In the genomic region with DNA sequence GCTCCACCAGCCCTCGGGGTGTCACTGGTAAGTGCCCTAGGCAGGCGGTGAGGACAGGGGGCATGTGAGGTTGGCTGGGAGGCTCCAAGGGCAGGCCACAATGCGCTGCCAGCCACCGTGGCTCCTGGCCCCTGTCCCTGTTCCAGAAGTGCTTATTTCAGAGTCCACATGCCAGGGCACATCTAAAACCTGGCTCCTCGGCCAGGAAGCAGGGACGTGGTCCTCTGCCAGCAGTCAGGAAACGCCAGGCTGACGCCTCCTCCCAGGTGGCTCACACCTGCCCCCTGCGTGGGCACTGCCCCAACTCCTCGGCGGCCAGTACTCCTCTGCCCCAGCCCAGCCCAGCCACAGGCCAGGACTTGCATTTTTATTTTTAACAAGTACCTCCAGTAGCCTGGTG, we compare ENCODE assay signal across 14 cellular contexts.
DNase-seq lines count a peak whose midpoint lies in the region; ATAC-seq and TF ChIP-seq lines count a peak whose summit lies in the region.
"Had no signal": no experiment of that assay in that cellular context is flagged by ENCODE, and none has a peak within 500 bp of the region (broad histone marks: within the 10 kb centered on the region; RNA-seq: fewer than 3 reads in every experiment).

No MANE protein-coding gene starts in this region.

- intact Hi-C loops in dendritic cell treated with granulocyte-macrophage colony-stimulating factor and Interleukin-4, amounts not matched to agents 40 ng/mL and 50 ng/mL, for 4 days (cut with micrococcal nuclease): loop anchor here (5.0 kb wide), 1 partner anchor 56 kb away; no protein-coding TSS in a partner anchor
- intact Hi-C loops in testis (cut with DNase I; ENCODE audit: low total_unique reads): no loop called here

- H3K4me1 ChIP-seq in neutrophil (ENCODE audit: control insufficient read depth in 1 of 2, insufficient read depth in 1 of 2, low read depth in 1 of 2, low read length in 1 of 2) (peaks cover 54 to 60% of the 10 kb centered on the region in 2 experiments), testis (peaks cover 17% of the 10 kb centered on the region), Peyer's patch (peaks cover 0 to 9% (median 3%) of the 10 kb centered on the region in 4 donors)

- no peak for TF ChIP-seq CTCF in neutrophil (IDR thresholded peaks at IDR 0.05)
- no peak for TF ChIP-seq CTCF in testis (IDR thresholded peaks at IDR 0.05)
- TF ChIP-seq CTCF in Peyer's patch (IDR thresholded peaks at IDR 0.05): no peak

- peaks cover 37% of the 10 kb centered on the region for H3K4me1 Mint-ChIP-seq in stimulated activated naive CD8-positive, alpha-beta T cell treated with anti-CD3 and anti-CD28 coated beads, Interleukin-15, Interleukin-2, amounts not matched to agents 100 ng/mL and 50 ng/mL, for 24 hours (ENCODE audit: low read depth)
- peaks cover 51% of the 10 kb centered on the region for H3K4me1 Mint-ChIP-seq in dendritic cell treated with granulocyte-macrophage colony-stimulating factor and Interleukin-4, amounts not matched to agents 40 ng/mL and 50 ng/mL, for 4 days (ENCODE audit: low read depth)
- H3K4me1 Mint-ChIP-seq: WTC11 had no signal

- H3K27me3 Mint-ChIP-seq in stimulated activated naive CD8-positive, alpha-beta T cell treated with anti-CD3 and anti-CD28 coated beads, Interleukin-15, Interleukin-2, amounts not matched to agents 100 ng/mL and 50 ng/mL, for 24 hours: no peaks in the 10 kb centered on the region
- H3K27me3 Mint-ChIP-seq in dendritic cell treated with granulocyte-macrophage colony-stimulating factor and Interleukin-4, amounts not matched to agents 40 ng/mL and 50 ng/mL, for 4 days: no peaks in the 10 kb centered on the region

- peaks cover 81% of the 10 kb centered on the region for H3K36me3 Mint-ChIP-seq in stimulated activated naive CD8-positive, alpha-beta T cell treated with anti-CD3 and anti-CD28 coated beads, Interleukin-15, Interleukin-2, amounts not matched to agents 100 ng/mL and 50 ng/mL, for 24 hours (ENCODE audit: low read depth)
- H3K36me3 Mint-ChIP-seq in dendritic cell treated with granulocyte-macrophage colony-stimulating factor and Interleukin-4, amounts not matched to agents 40 ng/mL and 50 ng/mL, for 4 days (ENCODE audit: low read depth): peaks cover 96% of the 10 kb centered on the region

- no peak for ATAC-seq in stimulated activated naive CD8-positive, alpha-beta T cell treated with anti-CD3 and anti-CD28 coated beads, Interleukin-15, Interleukin-2, amounts not matched to agents 100 U/mL and 50 U/mL, for 24 hours
- ATAC-seq in HG03520 (IDR thresholded peaks at IDR 0.05; ENCODE audit: unreplicated experiment): no peak
- ATAC-seq: WTC11 had no signal

- 91 to 92% methylated on average over 2 to 11 of the region's 11 CpGs for WGBS in testis, 2 donors

- H3K27me3 ChIP-seq in neutrophil (no peaks in the 10 kb centered on the region), testis (no peaks in the 10 kb centered on the region), Peyer's patch (no peaks in the 10 kb centered on the region)
- H3K27me3 ChIP-seq: transverse colon had no signal

- peak overlapping the region; percentile 41 for H3K27ac Mint-ChIP-seq in stimulated activated naive CD8-positive, alpha-beta T cell treated with anti-CD3 and anti-CD28 coated beads, Interleukin-15, Interleukin-2, amounts not matched to agents 100 ng/mL and 50 ng/mL, for 24 hours
- peak overlapping the region; percentile 78 for H3K27ac Mint-ChIP-seq in dendritic cell treated with granulocyte-macrophage colony-stimulating factor and Interleukin-4, amounts not matched to agents 40 ng/mL and 50 ng/mL, for 4 days
- H3K27ac Mint-ChIP-seq: WTC11 had no signal

- no peak overlapping the region for H3K4me3 Mint-ChIP-seq in stimulated activated naive CD8-positive, alpha-beta T cell treated with anti-CD3 and anti-CD28 coated beads, Interleukin-15, Interleukin-2, amounts not matched to agents 100 ng/mL and 50 ng/mL, for 24 hours
- no peak overlapping the region for H3K4me3 Mint-ChIP-seq in dendritic cell treated with granulocyte-macrophage colony-stimulating factor and Interleukin-4, amounts not matched to agents 40 ng/mL and 50 ng/mL, for 4 days
- H3K4me3 Mint-ChIP-seq: WTC11 had no signal

- H3K9me3 ChIP-seq in neutrophil (no peaks in the 10 kb centered on the region), testis (no peaks in the 10 kb centered on the region), Peyer's patch (no peaks in the 10 kb centered on the region)
- H3K9me3 ChIP-seq: transverse colon had no signal

- no peak for TF ChIP-seq POLR2A in testis (IDR thresholded peaks at IDR 0.05)
- TF ChIP-seq POLR2A in Peyer's patch (IDR thresholded peaks at IDR 0.05): no peak

- no peaks in the 10 kb centered on the region for H3K9me3 Mint-ChIP-seq in stimulated activated naive CD8-positive, alpha-beta T cell treated with anti-CD3 and anti-CD28 coated beads, Interleukin-15, Interleukin-2, amounts not matched to agents 100 ng/mL and 50 ng/mL, for 24 hours
- H3K9me3 Mint-ChIP-seq in dendritic cell treated with granulocyte-macrophage colony-stimulating factor and Interleukin-4, amounts not matched to agents 40 ng/mL and 50 ng/mL, for 4 days: no peaks in the 10 kb centered on the region
- H3K9me3 Mint-ChIP-seq: WTC11 had no signal

- peak overlapping the region; percentile 99 for H3K27ac ChIP-seq in neutrophil
- no peak overlapping the region for H3K27ac ChIP-seq in testis
- peak overlapping the region in 1 of 4 donors; percentile 34 for H3K27ac ChIP-seq in Peyer's patch

- DNase-seq in stimulated activated naive CD8-positive, alpha-beta T cell treated with anti-CD3 and anti-CD28 coated beads, Interleukin-15, Interleukin-2, amounts not matched to agents 100 U/mL and 50 U/mL, for 24 hours: no peak
- DNase-seq in GF-D8 (lab: John Stamatoyannopoulos, UW): no peak
- DNase-seq in testis: no peak
- DNase-seq in Peyer's patch: no peak
- DNase-seq: activated CD8-positive, alpha-beta memory T cell treated with anti-CD3 and anti-CD28 coated beads, Interleukin-2, amount 50 U/mL, for 4 hours; islet precursor cell; NCI-H187 treated with DMSO at 0.1 percent for 48 hours; T-helper 1 cell; transverse colon had no signal

- H3K4me3 ChIP-seq in neutrophil (ENCODE audit: low read depth in 1 of 2, low read length in 1 of 2): no peak overlapping the region
- no peak overlapping the region for H3K4me3 ChIP-seq in testis
- no peak overlapping the region for H3K4me3 ChIP-seq in Peyer's patch
- H3K4me3 ChIP-seq: transverse colon had no signal

- H3K36me3 ChIP-seq in neutrophil: peaks cover 97% of the 10 kb centered on the region
- no peaks in the 10 kb centered on the region for H3K36me3 ChIP-seq in testis (ENCODE audit: low read depth, missing control alignments)
- peaks cover 0 to 62% (median 0%) of the 10 kb centered on the region in 3 donors for H3K36me3 ChIP-seq in Peyer's patch
